In genomic region chrX:20718592-20718991, GRCh38 we compare ENCODE assay signal across 13 cellular contexts.
"Had no signal": no experiment of that assay in that cellular context is flagged by ENCODE, and none has a peak within 500 bp of the region (broad histone marks: within the 10 kb centered on the region; RNA-seq: fewer than 3 reads in every experiment).

No MANE protein-coding gene starts in this region.

- H3K4me1 Mint-ChIP-seq: activated naive CD4-positive, alpha-beta T cell treated with anti-CD3 and anti-CD28 coated beads, Interleukin-2, amount 50 U/mL, for 24 hours; stimulated activated naive CD8-positive, alpha-beta T cell treated with anti-CD3 and anti-CD28 coated beads, Interleukin-15, amount 100 ng/mL, for 72 hours; T-helper 17 cell had no signal

- H3K36me3 Mint-ChIP-seq: activated naive CD4-positive, alpha-beta T cell treated with anti-CD3 and anti-CD28 coated beads, Interleukin-2, amount 50 U/mL, for 24 hours had no signal

- H3K9me3 Mint-ChIP-seq: activated naive CD4-positive, alpha-beta T cell treated with anti-CD3 and anti-CD28 coated beads, Interleukin-2, amount 50 U/mL, for 24 hours; activated T-helper 2 cell treated with anti-CD3 and anti-CD28 coated beads, Interferon-gamma antibody, Interleukin-2, Interleukin-4, amounts not matched to agents 10 μg/mL and 5 μg/mL and 100 μg/mL, durations not matched to agents 14 hours and 24 hours and 36 hours; stimulated activated naive CD8-positive, alpha-beta T cell treated with anti-CD3 and anti-CD28 coated beads, Interleukin-15, amount 100 ng/mL, for 72 hours had no signal

- H3K27ac Mint-ChIP-seq: activated naive CD4-positive, alpha-beta T cell treated with anti-CD3 and anti-CD28 coated beads, Interleukin-2, amount 50 U/mL, for 24 hours; activated T-helper 2 cell treated with anti-CD3 and anti-CD28 coated beads, Interferon-gamma antibody, Interleukin-2, Interleukin-4, amounts not matched to agents 10 μg/mL and 5 μg/mL and 100 μg/mL, durations not matched to agents 14 hours and 24 hours and 36 hours; stimulated activated naive CD8-positive, alpha-beta T cell treated with anti-CD3 and anti-CD28 coated beads, Interleukin-15, amount 100 ng/mL, for 72 hours; T-helper 17 cell had no signal

- DNase-seq: activated CD4-positive, alpha-beta T cell treated with anti-CD3 and anti-CD28 coated beads, Interleukin-2, amount 50 U/mL, for 1 hour; activated CD4-positive, CD25-positive, alpha-beta regulatory T cell; central memory CD4-positive, alpha-beta T cell; erythroblast; kidney; left ventricle myocardium inferior; mesenchymal stem cell; stimulated activated CD4-positive, alpha-beta T cell treated with anti-CD3 and anti-CD28 coated beads, Interleukin-4, amount 100 ng/mL, for 4 hours; stimulated activated naive CD8-positive, alpha-beta T cell treated with anti-CD3 and anti-CD28 coated beads, Interleukin-15, amount 100 ng/mL, for 72 hours; T-helper 17 cell; thyroid gland had no signal

- H3K4me3 Mint-ChIP-seq: activated naive CD4-positive, alpha-beta T cell treated with anti-CD3 and anti-CD28 coated beads, Interleukin-2, amount 50 U/mL, for 24 hours; stimulated activated naive CD8-positive, alpha-beta T cell treated with anti-CD3 and anti-CD28 coated beads, Interleukin-15, amount 100 ng/mL, for 72 hours; T-helper 17 cell had no signal

- H3K27me3 Mint-ChIP-seq: T-helper 17 cell had no signal
